In the genomic region with DNA sequence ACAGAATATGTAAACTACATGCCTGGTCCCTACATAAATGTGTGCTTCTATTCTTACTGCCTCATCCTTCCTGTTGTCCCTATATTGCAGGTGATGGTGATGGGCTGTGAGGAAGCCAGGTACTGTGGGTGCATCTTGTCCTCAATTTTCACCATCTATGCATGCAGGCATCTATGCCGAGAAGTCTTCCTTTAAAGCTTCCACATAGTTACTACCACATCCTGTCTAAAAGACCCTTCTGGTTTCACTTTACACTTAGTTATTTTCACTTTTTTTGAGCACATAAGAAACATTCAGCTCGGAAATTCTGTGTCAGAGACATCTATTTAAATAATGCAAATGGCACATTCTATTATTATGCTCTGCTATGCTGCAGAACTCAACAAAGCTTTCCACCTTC, we compare ENCODE assay signal across 11 cellular contexts. TPM values are rescaled to one million over a fixed set of nuclear protein-coding genes. Genes with fewer than 3 reads are reported as not detected.
DNase-seq lines count a peak whose midpoint lies in the region; ATAC-seq and TF ChIP-seq lines count a peak whose summit lies in the region.
"Had no signal": no experiment of that assay in that cellular context is flagged by ENCODE, and none has a peak within 500 bp of the region (broad histone marks: within the 10 kb centered on the region; RNA-seq: fewer than 3 reads in every experiment).

No MANE protein-coding gene starts in this region.

- peaks cover 3% of the 10 kb centered on the region for H3K36me3 Mint-ChIP-seq in activated naive CD8-positive, alpha-beta T cell treated with anti-CD3 and anti-CD28 coated beads for 36 hours
- H3K36me3 Mint-ChIP-seq in nephron progenitor cell (ENCODE audit: low read depth) = peaks cover 5% of the 10 kb centered on the region

- TF ChIP-seq POLR2A in GM18505 (IDR thresholded peaks at IDR 0.05; ENCODE audit: borderline replicate concordance, extremely low read depth, insufficient read depth, insufficient read length) = no peak

- peaks cover 7% of the 10 kb centered on the region for H3K9me3 Mint-ChIP-seq in activated naive CD8-positive, alpha-beta T cell treated with anti-CD3 and anti-CD28 coated beads for 36 hours
- peaks cover 29% of the 10 kb centered on the region for H3K9me3 Mint-ChIP-seq in nephron progenitor cell

- H3K4me1 Mint-ChIP-seq in activated naive CD8-positive, alpha-beta T cell treated with anti-CD3 and anti-CD28 coated beads for 36 hours = peaks cover 47% of the 10 kb centered on the region
- peaks cover 17% of the 10 kb centered on the region for H3K4me1 Mint-ChIP-seq in nephron progenitor cell

- ATAC-seq in GM18505 (IDR thresholded peaks at IDR 0.05; ENCODE audit: unreplicated experiment) (peak; percentile 90), GM21367 (IDR thresholded peaks at IDR 0.05; ENCODE audit: unreplicated experiment) (peak; percentile 92), HG03139 (IDR thresholded peaks at IDR 0.05; ENCODE audit: unreplicated experiment) (peak; percentile 77)

- TF ChIP-seq CTCF in nephron progenitor cell (IDR thresholded peaks at IDR 0.05) = no peak

- peak overlapping the region; percentile 56 for H3K4me3 Mint-ChIP-seq in activated naive CD8-positive, alpha-beta T cell treated with anti-CD3 and anti-CD28 coated beads for 36 hours
- no peak overlapping the region for H3K4me3 Mint-ChIP-seq in nephron progenitor cell

- H3K27ac Mint-ChIP-seq in activated naive CD8-positive, alpha-beta T cell treated with anti-CD3 and anti-CD28 coated beads for 36 hours = peak overlapping the region; percentile 86
- no peak overlapping the region for H3K27ac Mint-ChIP-seq in nephron progenitor cell

- H3K27me3 Mint-ChIP-seq in activated naive CD8-positive, alpha-beta T cell treated with anti-CD3 and anti-CD28 coated beads for 36 hours = no peaks in the 10 kb centered on the region
- H3K27me3 Mint-ChIP-seq in nephron progenitor cell (ENCODE audit: low read depth, poor library complexity) = peaks cover 3% of the 10 kb centered on the region

- no peak for DNase-seq in activated naive CD8-positive, alpha-beta T cell treated with anti-CD3 and anti-CD28 coated beads for 36 hours
- DNase-seq in NCI-H1105 treated with DMSO at 0.1 percent for 48 hours (lab: John Stamatoyannopoulos, UW) (no peak), nephron progenitor cell (no peak), GF-D8 (lab: John Stamatoyannopoulos, UW) (no peak), DMS 273 treated with DMSO at 0.1 percent for 48 hours (lab: John Stamatoyannopoulos, UW) (no peak)
- DNase-seq: NCI-H345, uterus, WERI-Rb-1 had no signal

RNA-seq across cellular contexts. Expression of gene FABP7, which starts 28.2 kb away (rescaled TPM):
- total RNA-seq in activated naive CD8-positive, alpha-beta T cell treated with anti-CD3 and anti-CD28 coated beads for 36 hours = not detected

RNA-seq across cellular contexts. Expression of gene SMPDL3A, which starts 37.8 kb away (rescaled TPM):
- under 1 TPM in 1 of 2 experiments, not detected in 1; 0.30 TPM for total RNA-seq in activated naive CD8-positive, alpha-beta T cell treated with anti-CD3 and anti-CD28 coated beads for 36 hours
